Comparison of ENCODE assay signal across 14 cellular contexts in the genomic region with DNA sequence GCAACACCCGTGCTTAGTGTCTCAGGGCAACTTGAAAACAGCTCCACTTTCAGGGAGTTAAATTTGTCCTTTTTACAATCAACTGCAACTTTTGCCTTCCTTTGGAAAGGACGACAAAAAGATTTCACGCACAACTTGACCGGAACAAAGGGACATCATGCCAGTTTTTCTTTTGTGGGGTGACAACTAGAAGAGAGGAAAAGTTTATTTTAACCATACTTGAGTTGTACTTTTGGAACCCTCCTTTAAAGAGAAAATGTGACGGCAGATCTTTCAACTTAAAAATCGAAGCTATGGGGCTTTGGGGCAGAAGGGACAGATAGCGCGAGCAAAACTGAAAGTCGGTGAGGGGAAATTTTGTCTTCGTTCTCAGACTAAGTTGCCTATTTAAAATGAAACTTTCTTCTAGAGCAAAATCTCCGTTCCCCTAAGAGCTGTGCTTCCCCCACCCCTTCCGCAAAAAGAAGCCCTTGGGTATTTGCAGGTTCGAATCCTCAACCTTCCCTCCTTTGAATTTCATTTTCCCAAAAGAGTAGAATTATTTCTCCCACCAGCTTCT. TPM values are rescaled to one million over a fixed set of nuclear protein-coding genes. Genes with fewer than 3 reads are reported as not detected.
A peak's percentile ranks its signal among the peaks of the same experiment; 100 is the strongest.
DNase-seq lines count a peak whose midpoint lies in the region; ATAC-seq and TF ChIP-seq lines count a peak whose summit lies in the region.
"Had no signal": no experiment of that assay in that cellular context is flagged by ENCODE, and none has a peak within 500 bp of the region (broad histone marks: within the 10 kb centered on the region; RNA-seq: fewer than 3 reads in every experiment).

No MANE protein-coding gene starts in this region.

- H3K4me3 ChIP-seq in psoas muscle: peak overlapping the region; percentile 10
- H3K4me3 ChIP-seq: A549 had no signal

- peaks cover 0 to 100% (median 53%) of the 10 kb centered on the region in 3 donors for H3K27me3 ChIP-seq in psoas muscle (ENCODE audit: insufficient read depth in 3 of 3, low read length in 2 of 3)

- H3K9me3 Mint-ChIP-seq in IgD-negative memory B cell: peaks cover 5 to 9% (median 6%) of the 10 kb centered on the region in 3 donors
- H3K9me3 Mint-ChIP-seq in effector memory CD8-positive, alpha-beta T cell: no peaks in the 10 kb centered on the region
- H3K9me3 Mint-ChIP-seq: stimulated activated memory B cell treated with anti-CD40 and anti-IgM and Interleukin-4, amounts not matched to agents 10 μg/mL and 1 μg/mL and 100 μg/mL, for 72 hours had no signal

- ATAC-seq in effector memory CD8-positive, alpha-beta T cell (replicated peaks): no peak
- no peak for ATAC-seq in psoas muscle
- ATAC-seq: A549; stimulated activated memory B cell treated with anti-CD40 and anti-IgM and Interleukin-4, amounts not matched to agents 10 μg/mL and 1 μg/mL and 100 μg/mL, for 72 hours had no signal

- no peaks in the 10 kb centered on the region for H3K36me3 ChIP-seq in psoas muscle (ENCODE audit: insufficient read depth in 1 of 2, low read depth in 1 of 2)
- H3K36me3 ChIP-seq: brain microvascular endothelial cell had no signal

- 5 to 8% (median 8%) methylated on average over 13 of the region's 13 CpGs for WGBS in psoas muscle, 3 donors

- H3K4me1 ChIP-seq in psoas muscle: peaks cover 10% of the 10 kb centered on the region

- H3K36me3 Mint-ChIP-seq in IgD-negative memory B cell: no peaks in the 10 kb centered on the region
- no peaks in the 10 kb centered on the region for H3K36me3 Mint-ChIP-seq in effector memory CD8-positive, alpha-beta T cell (ENCODE audit: insufficient read depth)
- H3K36me3 Mint-ChIP-seq: stimulated activated memory B cell treated with anti-CD40 and anti-IgM and Interleukin-4, amounts not matched to agents 10 μg/mL and 1 μg/mL and 100 μg/mL, for 72 hours had no signal

- H3K27ac ChIP-seq in psoas muscle: no peak overlapping the region
- H3K27ac ChIP-seq: A549, brain microvascular endothelial cell had no signal

- no peaks in the 10 kb centered on the region for H3K9me3 ChIP-seq in psoas muscle
- H3K9me3 ChIP-seq: A549 had no signal

- intact Hi-C loops in psoas muscle (cut with DNase I): no loop called here

- peak overlapping the region in 3 of 4 donors; percentile 3 to 63 (median 52) for H3K4me3 Mint-ChIP-seq in IgD-negative memory B cell
- peak overlapping the region; percentile 33 to 46 for H3K4me3 Mint-ChIP-seq in effector memory CD8-positive, alpha-beta T cell
- H3K4me3 Mint-ChIP-seq: stimulated activated memory B cell treated with anti-CD40 and anti-IgM and Interleukin-4, amounts not matched to agents 10 μg/mL and 1 μg/mL and 100 μg/mL, for 72 hours had no signal

- peaks cover 56% of the 10 kb centered on the region for H3K27me3 Mint-ChIP-seq in IgD-negative memory B cell
- peaks cover 85 to 92% of the 10 kb centered on the region in 2 donors for H3K27me3 Mint-ChIP-seq in effector memory CD8-positive, alpha-beta T cell

- H3K4me1 Mint-ChIP-seq in IgD-negative memory B cell: peaks cover 2 to 8% (median 8%) of the 10 kb centered on the region in 3 donors
- peaks cover 10 to 18% of the 10 kb centered on the region in 2 donors for H3K4me1 Mint-ChIP-seq in effector memory CD8-positive, alpha-beta T cell (ENCODE audit: low read depth in 2 of 2)

- DNase-seq in NOMO-1 treated with DMSO at 0.1 percent for 48 hours (lab: John Stamatoyannopoulos, UW; ENCODE audit: unreplicated experiment): peak; percentile 22
- no peak for DNase-seq in NOMO-1 (lab: John Stamatoyannopoulos, UW; ENCODE audit: unreplicated experiment in 2 of 2)
- DNase-seq in effector memory CD8-positive, alpha-beta T cell: no peak
- no peak for DNase-seq in psoas muscle
- DNase-seq in GM03348 (ENCODE audit: low spot score): no peak
- DNase-seq in NCI-H146 treated with DMSO at 0.1 percent for 48 hours (lab: John Stamatoyannopoulos, UW; ENCODE audit: unreplicated experiment): no peak
- DNase-seq in D341Med (ENCODE audit: low spot score): no peak
- DNase-seq: activated CD8-positive, alpha-beta memory T cell treated with anti-CD3 and anti-CD28 coated beads for 24 hours; brain microvascular endothelial cell; NCI-H187 had no signal

- peak overlapping the region; percentile 27 to 88 (median 88) for H3K27ac Mint-ChIP-seq in IgD-negative memory B cell
- H3K27ac Mint-ChIP-seq in effector memory CD8-positive, alpha-beta T cell: no peak overlapping the region
- H3K27ac Mint-ChIP-seq: nephron; stimulated activated memory B cell treated with anti-CD40 and anti-IgM and Interleukin-4, amounts not matched to agents 10 μg/mL and 1 μg/mL and 100 μg/mL, for 72 hours had no signal

- TF ChIP-seq CTCF in psoas muscle (IDR thresholded peaks at IDR 0.05): no peak

RNA-seq across cellular contexts. Expression of gene ONECUT2, which starts 5.5 kb away (rescaled TPM):
- polyA plus RNA-seq in IgD-negative memory B cell (not detected), psoas muscle (under 1 TPM in 1 of 3 donors, not detected in 2; under 0.01 TPM)
- total RNA-seq in psoas muscle: under 1 TPM in 3 of 4 donors, not detected in 1; 0.02 to 0.04 (median 0.04) TPM

Comparison
In these comparisons a context has a peak if more than half of its experiments do, and no peak if none do; other contexts are left out.
1. H3K27ac Mint-ChIP-seq: peak in IgD-negative memory B cell (3 of 3); none in effector memory CD8-positive, alpha-beta T cell (0 of 2).